In the genomic region with DNA sequence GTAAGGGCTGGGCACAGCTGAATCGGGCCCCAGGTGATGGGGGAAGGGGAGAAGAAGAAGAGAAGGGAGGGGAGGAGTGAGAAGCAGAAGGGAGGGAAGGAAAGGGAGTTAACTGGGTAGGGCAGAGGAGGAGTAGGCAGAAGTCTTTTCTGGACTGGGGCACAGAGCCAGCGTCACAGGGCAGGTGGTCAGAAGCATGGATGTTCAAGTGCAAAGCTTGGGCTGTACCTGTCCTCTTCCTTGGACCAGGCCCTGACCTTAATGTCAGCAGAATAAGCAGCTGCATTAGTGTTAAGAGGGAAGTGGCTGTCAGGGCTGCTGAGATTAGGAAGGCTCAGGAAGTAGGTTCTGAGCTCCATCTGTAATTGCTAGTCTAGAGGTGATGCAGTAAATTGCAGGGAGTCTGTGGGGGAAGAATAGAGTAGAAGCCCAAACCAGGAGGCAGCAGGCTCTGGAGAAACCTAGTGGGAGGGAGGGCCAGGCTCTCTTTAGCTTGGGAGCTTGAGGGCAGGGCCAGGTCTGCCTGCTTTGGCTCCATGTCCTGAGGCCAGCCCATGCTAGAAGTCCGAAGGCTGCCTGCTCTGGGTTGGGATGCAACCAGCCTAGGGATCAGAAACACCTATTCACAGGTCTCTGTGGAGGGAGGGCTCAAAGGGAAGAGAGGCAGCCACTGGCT, we compare ENCODE assay signal across 1 cellular context.
TF ChIP-seq lines count a peak whose summit lies in the region.

No MANE protein-coding gene starts in this region.

TF ChIP-seq in HepG2, 621 proteins besides CTCF, POLR2A, EP300 and RAD21:
- no peak for TF ChIP-seq ZNF749 (CRISPR knock-in tag; IDR thresholded peaks at IDR 0.05; ENCODE audit: borderline replicate concordance)
- TF ChIP-seq NR2C2 (CRISPR knock-in tag; IDR thresholded peaks at IDR 0.05; ENCODE audit: borderline replicate concordance): no peak
- TF ChIP-seq, protein P1, sequence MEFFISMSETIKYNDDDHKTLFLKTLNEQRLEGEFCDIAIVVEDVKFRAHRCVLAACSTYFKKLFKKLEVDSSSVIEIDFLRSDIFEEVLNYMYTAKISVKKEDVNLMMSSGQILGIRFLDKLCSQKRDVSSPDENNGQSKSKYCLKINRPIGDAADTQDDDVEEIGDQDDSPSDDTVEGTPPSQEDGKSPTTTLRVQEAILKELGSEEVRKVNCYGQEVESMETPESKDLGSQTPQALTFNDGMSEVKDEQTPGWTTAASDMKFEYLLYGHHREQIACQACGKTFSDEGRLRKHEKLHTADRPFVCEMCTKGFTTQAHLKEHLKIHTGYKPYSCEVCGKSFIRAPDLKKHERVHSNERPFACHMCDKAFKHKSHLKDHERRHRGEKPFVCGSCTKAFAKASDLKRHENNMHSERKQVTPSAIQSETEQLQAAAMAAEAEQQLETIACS (CRISPR knock-in tag; IDR thresholded peaks at IDR 0.05): no peak
- no peak for TF ChIP-seq IRF2 (CRISPR knock-in tag; IDR thresholded peaks at IDR 0.05)
- TF ChIP-seq ZNF546 (CRISPR knock-in tag; conservative IDR thresholded peaks at IDR 0.05): no peak
- TF ChIP-seq KLF13 (CRISPR knock-in tag; IDR thresholded peaks at IDR 0.05): no peak
- TF ChIP-seq ZNF251 (CRISPR knock-in tag; IDR thresholded peaks at IDR 0.05): no peak
- TF ChIP-seq ARID2 (CRISPR knock-in tag; IDR thresholded peaks at IDR 0.05; ENCODE audit: borderline replicate concordance): no peak
- TF ChIP-seq ZFYVE20 (CRISPR knock-in tag; IDR thresholded peaks at IDR 0.05; ENCODE audit: borderline replicate concordance, low read depth): no peak
- no peak for TF ChIP-seq SMAD1 (CRISPR knock-in tag; IDR thresholded peaks at IDR 0.05; ENCODE audit: borderline replicate concordance, low read depth)
- TF ChIP-seq ZNF326 (CRISPR knock-in tag; IDR thresholded peaks at IDR 0.05; ENCODE audit: borderline replicate concordance): no peak
- TF ChIP-seq FOSL2 (CRISPR knock-in tag; IDR thresholded peaks at IDR 0.05): no peak
- TF ChIP-seq, protein P2, sequence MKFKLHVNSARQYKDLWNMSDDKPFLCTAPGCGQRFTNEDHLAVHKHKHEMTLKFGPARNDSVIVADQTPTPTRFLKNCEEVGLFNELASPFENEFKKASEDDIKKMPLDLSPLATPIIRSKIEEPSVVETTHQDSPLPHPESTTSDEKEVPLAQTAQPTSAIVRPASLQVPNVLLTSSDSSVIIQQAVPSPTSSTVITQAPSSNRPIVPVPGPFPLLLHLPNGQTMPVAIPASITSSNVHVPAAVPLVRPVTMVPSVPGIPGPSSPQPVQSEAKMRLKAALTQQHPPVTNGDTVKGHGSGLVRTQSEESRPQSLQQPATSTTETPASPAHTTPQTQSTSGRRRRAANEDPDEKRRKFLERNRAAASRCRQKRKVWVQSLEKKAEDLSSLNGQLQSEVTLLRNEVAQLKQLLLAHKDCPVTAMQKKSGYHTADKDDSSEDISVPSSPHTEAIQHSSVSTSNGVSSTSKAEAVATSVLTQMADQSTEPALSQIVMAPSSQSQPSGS (CRISPR knock-in tag; IDR thresholded peaks at IDR 0.05): no peak
- TF ChIP-seq, protein P3, sequence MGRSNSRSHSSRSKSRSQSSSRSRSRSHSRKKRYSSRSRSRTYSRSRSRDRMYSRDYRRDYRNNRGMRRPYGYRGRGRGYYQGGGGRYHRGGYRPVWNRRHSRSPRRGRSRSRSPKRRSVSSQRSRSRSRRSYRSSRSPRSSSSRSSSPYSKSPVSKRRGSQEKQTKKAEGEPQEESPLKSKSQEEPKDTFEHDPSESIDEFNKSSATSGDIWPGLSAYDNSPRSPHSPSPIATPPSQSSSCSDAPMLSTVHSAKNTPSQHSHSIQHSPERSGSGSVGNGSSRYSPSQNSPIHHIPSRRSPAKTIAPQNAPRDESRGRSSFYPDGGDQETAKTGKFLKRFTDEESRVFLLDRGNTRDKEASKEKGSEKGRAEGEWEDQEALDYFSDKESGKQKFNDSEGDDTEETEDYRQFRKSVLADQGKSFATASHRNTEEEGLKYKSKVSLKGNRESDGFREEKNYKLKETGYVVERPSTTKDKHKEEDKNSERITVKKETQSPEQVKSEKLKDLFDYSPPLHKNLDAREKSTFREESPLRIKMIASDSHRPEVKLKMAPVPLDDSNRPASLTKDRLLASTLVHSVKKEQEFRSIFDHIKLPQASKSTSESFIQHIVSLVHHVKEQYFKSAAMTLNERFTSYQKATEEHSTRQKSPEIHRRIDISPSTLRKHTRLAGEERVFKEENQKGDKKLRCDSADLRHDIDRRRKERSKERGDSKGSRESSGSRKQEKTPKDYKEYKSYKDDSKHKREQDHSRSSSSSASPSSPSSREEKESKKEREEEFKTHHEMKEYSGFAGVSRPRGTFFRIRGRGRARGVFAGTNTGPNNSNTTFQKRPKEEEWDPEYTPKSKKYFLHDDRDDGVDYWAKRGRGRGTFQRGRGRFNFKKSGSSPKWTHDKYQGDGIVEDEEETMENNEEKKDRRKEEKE (IDR thresholded peaks at IDR 0.05): no peak
- TF ChIP-seq, protein P4, sequence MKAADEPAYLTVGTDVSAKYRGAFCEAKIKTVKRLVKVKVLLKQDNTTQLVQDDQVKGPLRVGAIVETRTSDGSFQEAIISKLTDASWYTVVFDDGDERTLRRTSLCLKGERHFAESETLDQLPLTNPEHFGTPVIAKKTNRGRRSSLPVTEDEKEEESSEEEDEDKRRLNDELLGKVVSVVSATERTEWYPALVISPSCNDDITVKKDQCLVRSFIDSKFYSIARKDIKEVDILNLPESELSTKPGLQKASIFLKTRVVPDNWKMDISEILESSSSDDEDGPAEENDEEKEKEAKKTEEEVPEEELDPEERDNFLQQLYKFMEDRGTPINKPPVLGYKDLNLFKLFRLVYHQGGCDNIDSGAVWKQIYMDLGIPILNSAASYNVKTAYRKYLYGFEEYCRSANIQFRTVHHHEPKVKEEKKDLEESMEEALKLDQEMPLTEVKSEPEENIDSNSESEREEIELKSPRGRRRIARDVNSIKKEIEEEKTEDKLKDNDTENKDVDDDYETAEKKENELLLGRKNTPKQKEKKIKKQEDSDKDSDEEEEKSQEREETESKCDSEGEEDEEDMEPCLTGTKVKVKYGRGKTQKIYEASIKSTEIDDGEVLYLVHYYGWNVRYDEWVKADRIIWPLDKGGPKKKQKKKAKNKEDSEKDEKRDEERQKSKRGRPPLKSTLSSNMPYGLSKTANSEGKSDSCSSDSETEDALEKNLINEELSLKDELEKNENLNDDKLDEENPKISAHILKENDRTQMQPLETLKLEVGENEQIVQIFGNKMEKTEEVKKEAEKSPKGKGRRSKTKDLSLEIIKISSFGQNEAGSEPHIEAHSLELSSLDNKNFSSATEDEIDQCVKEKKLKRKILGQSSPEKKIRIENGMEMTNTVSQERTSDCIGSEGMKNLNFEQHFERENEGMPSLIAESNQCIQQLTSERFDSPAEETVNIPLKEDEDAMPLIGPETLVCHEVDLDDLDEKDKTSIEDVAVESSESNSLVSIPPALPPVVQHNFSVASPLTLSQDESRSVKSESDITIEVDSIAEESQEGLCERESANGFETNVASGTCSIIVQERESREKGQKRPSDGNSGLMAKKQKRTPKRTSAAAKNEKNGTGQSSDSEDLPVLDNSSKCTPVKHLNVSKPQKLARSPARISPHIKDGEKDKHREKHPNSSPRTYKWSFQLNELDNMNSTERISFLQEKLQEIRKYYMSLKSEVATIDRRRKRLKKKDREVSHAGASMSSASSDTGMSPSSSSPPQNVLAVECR (CRISPR knock-in tag; IDR thresholded peaks at IDR 0.05; ENCODE audit: borderline replicate concordance): no peak
- no peak for TF ChIP-seq ONECUT2 (CRISPR knock-in tag; IDR thresholded peaks at IDR 0.05)
- no peak for TF ChIP-seq ZNF274 (CRISPR knock-in tag; IDR thresholded peaks at IDR 0.05)
- no peak for TF ChIP-seq PAWR (CRISPR knock-in tag; IDR thresholded peaks at IDR 0.05; ENCODE audit: borderline replicate concordance)
- TF ChIP-seq, protein P5, sequence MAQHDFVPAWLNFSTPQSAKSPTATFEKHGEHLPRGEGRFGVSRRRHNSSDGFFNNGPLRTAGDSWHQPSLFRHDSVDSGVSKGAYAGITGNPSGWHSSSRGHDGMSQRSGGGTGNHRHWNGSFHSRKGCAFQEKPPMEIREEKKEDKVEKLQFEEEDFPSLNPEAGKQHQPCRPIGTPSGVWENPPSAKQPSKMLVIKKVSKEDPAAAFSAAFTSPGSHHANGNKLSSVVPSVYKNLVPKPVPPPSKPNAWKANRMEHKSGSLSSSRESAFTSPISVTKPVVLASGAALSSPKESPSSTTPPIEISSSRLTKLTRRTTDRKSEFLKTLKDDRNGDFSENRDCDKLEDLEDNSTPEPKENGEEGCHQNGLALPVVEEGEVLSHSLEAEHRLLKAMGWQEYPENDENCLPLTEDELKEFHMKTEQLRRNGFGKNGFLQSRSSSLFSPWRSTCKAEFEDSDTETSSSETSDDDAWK (CRISPR knock-in tag; IDR thresholded peaks at IDR 0.05): no peak
- no peak for TF ChIP-seq ELF4 (CRISPR knock-in tag; IDR thresholded peaks at IDR 0.05; ENCODE audit: borderline replicate concordance)
